ENCODE assay signal across 12 cellular contexts in the genomic region with DNA sequence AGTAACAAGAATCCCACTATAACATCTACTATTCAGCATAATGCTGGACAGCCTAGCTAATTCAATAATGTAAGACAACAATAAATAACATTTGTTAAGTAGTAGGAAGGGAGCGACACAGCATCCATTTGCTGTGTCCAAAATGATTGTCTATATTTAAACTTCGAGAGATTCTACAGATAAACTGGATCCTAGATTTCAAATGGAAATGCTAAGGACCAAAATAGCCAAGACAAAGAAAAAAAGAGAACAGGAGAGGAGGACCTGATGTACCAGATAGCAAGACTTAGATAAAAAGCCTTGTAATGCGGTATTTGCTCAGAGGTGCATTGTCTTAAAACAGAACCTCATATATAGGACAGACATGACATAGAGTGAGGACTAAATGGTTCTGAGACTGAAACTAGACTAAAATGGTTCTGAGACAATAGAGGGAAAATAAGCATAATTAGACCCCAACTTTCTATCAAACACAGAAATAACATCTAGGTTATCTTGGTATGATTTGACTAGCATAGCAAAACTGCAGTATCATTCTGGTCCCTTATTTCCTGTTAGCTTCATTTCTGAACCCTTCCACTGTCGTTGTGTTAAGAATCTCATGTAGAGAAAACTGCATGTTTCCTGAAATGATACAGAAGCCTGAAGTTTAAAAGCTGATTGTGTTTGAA. TPM values are rescaled to one million over a fixed set of nuclear protein-coding genes. Genes with fewer than 3 reads are reported as not detected.
DNase-seq lines count a peak whose midpoint lies in the region; ATAC-seq, FAIRE-seq and TF ChIP-seq lines count a peak whose summit lies in the region.
"Had no signal": no experiment of that assay in that cellular context is flagged by ENCODE, and none has a peak within 500 bp of the region (broad histone marks: within the 10 kb centered on the region; RNA-seq: fewer than 3 reads in every experiment).

No MANE protein-coding gene starts in this region.

- no peaks in the 10 kb centered on the region for H3K9me3 Mint-ChIP-seq in activated T-helper 2 cell treated with anti-CD3 and anti-CD28 coated beads, Interferon-gamma antibody, Interleukin-2, Interleukin-4, amounts not matched to agents 10 μg/mL and 5 μg/mL and 100 μg/mL, durations not matched to agents 14 hours and 24 hours and 36 hours

- no peaks in the 10 kb centered on the region for H3K27me3 ChIP-seq in esophagus muscularis mucosa
- H3K27me3 ChIP-seq: Peyer's patch had no signal

- TF ChIP-seq POLR2A in GM12892 (IDR thresholded peaks at IDR 0.05; ENCODE audit: low read depth, low read length) (no peak), esophagus muscularis mucosa (IDR thresholded peaks at IDR 0.05; ENCODE audit: low read depth) (no peak)

- H3K4me3 Mint-ChIP-seq in activated T-helper 2 cell treated with anti-CD3 and anti-CD28 coated beads, Interferon-gamma antibody, Interleukin-2, Interleukin-4, amounts not matched to agents 10 μg/mL and 5 μg/mL and 100 μg/mL, durations not matched to agents 14 hours and 24 hours and 36 hours (ENCODE audit: low read depth), result peak overlapping the region; percentile 52

- peak; percentile 64 for ATAC-seq in GM19467 (IDR thresholded peaks at IDR 0.05; ENCODE audit: unreplicated experiment)
- ATAC-seq in HG03175 (IDR thresholded peaks at IDR 0.05; ENCODE audit: unreplicated experiment), result peak; percentile 61

- H3K4me3 ChIP-seq in esophagus muscularis mucosa, result no peak overlapping the region
- H3K4me3 ChIP-seq: lung, Peyer's patch had no signal

- no peaks in the 10 kb centered on the region for H3K36me3 ChIP-seq in esophagus muscularis mucosa
- H3K36me3 ChIP-seq: Peyer's patch had no signal

- TF ChIP-seq EP300 in esophagus muscularis mucosa (IDR thresholded peaks at IDR 0.05), result no peak

- no peak for DNase-seq in GM12892 (ENCODE audit: insufficient read length)
- DNase-seq in activated T-helper 2 cell treated with anti-CD3 and anti-CD28 coated beads, Interferon-gamma antibody, Interleukin-2, Interleukin-4, amounts not matched to agents 10 μg/mL and 5 μg/mL and 100 μg/mL, durations not matched to agents 14 hours and 24 hours and 36 hours (ENCODE audit: low spot score), result no peak
- DNase-seq in D721Med (ENCODE audit: insufficient read length, low spot score), result no peak
- DNase-seq in urothelium cell line (ENCODE audit: low spot score), result no peak
- DNase-seq in esophagus muscularis mucosa (ENCODE audit: extremely low spot score), result no peak
- DNase-seq in HT-29 (ENCODE audit: low spot score), result no peak
- DNase-seq: EL, Peyer's patch had no signal

- H3K4me1 Mint-ChIP-seq in activated T-helper 2 cell treated with anti-CD3 and anti-CD28 coated beads, Interferon-gamma antibody, Interleukin-2, Interleukin-4, amounts not matched to agents 10 μg/mL and 5 μg/mL and 100 μg/mL, durations not matched to agents 14 hours and 24 hours and 36 hours (ENCODE audit: low read depth), result peaks cover 30% of the 10 kb centered on the region

- peaks cover 4% of the 10 kb centered on the region for H3K27me3 Mint-ChIP-seq in activated T-helper 2 cell treated with anti-CD3 and anti-CD28 coated beads, Interferon-gamma antibody, Interleukin-2, Interleukin-4, amounts not matched to agents 10 μg/mL and 5 μg/mL and 100 μg/mL, durations not matched to agents 14 hours and 24 hours and 36 hours (ENCODE audit: low read depth)

- WGBS in esophagus muscularis mucosa, result 89% methylated on average over 4 of the region's 4 CpGs

- H3K36me3 Mint-ChIP-seq in activated T-helper 2 cell treated with anti-CD3 and anti-CD28 coated beads, Interferon-gamma antibody, Interleukin-2, Interleukin-4, amounts not matched to agents 10 μg/mL and 5 μg/mL and 100 μg/mL, durations not matched to agents 14 hours and 24 hours and 36 hours (ENCODE audit: low read depth), result no peaks in the 10 kb centered on the region

- intact Hi-C loops in activated T-helper 2 cell treated with anti-CD3 and anti-CD28 coated beads, Interferon-gamma antibody, Interleukin-2, Interleukin-4, amounts not matched to agents 10 μg/mL and 5 μg/mL and 100 μg/mL, durations not matched to agents 14 hours and 24 hours and 36 hours (cut with micrococcal nuclease), result loop anchor here (1.0 to 5.0 kb wide), 4 partner anchors 10 to 910 kb away; no protein-coding TSS in a partner anchor
- intact Hi-C loops in esophagus muscularis mucosa (cut with DNase I), result no loop called here

- H3K9me3 ChIP-seq in esophagus muscularis mucosa, result no peaks in the 10 kb centered on the region
- H3K9me3 ChIP-seq: Peyer's patch had no signal

- no peak overlapping the region for H3K27ac ChIP-seq in esophagus muscularis mucosa (replicated peaks in 1 of 4)
- H3K27ac ChIP-seq: epithelial cell of prostate, Peyer's patch had no signal

- peak; percentile 89 for FAIRE-seq in GM12892 (lab: Jason Lieb, UNC)
- FAIRE-seq in D721Med (lab: Jason Lieb, UNC), result no peak
- FAIRE-seq in urothelium cell line (lab: Jason Lieb, UNC), result no peak

- H3K27ac Mint-ChIP-seq in activated T-helper 2 cell treated with anti-CD3 and anti-CD28 coated beads, Interferon-gamma antibody, Interleukin-2, Interleukin-4, amounts not matched to agents 10 μg/mL and 5 μg/mL and 100 μg/mL, durations not matched to agents 14 hours and 24 hours and 36 hours, result peak overlapping the region; percentile 91

- TF ChIP-seq CTCF in D721Med (IDR thresholded peaks at IDR 0.05; ENCODE audit: insufficient read depth, missing control alignments) (no peak), esophagus muscularis mucosa (IDR thresholded peaks at IDR 0.05) (no peak)

- peaks cover 0 to 5% (median 2%) of the 10 kb centered on the region in 4 donors for H3K4me1 ChIP-seq in esophagus muscularis mucosa
- H3K4me1 ChIP-seq: Peyer's patch had no signal

RNA-seq across cellular contexts. Expression of a gene that starts 3.8 kb away (rescaled TPM):
- not detected for polyA plus RNA-seq in GM12892 (2012; ENCODE audit: missing spikeins)
- total RNA-seq in activated T-helper 2 cell treated with anti-CD3 and anti-CD28 coated beads, Interferon-gamma antibody, Interleukin-2, Interleukin-4, amounts not matched to agents 10 μg/mL and 5 μg/mL and 100 μg/mL, durations not matched to agents 14 hours and 24 hours and 36 hours, result 0.23 and 0.37 TPM in 2 replicates
- total RNA-seq in esophagus muscularis mucosa, result 1 to 10 TPM; 1.2 to 5.5 (median 2.6) TPM
- not detected in 2 replicates for total RNA-seq in HT-29 (2014; rRNA removed; shearing (Covaris generic))
